ENCODE assay signal across 8 cellular contexts in genomic region chr15:92914768-92915221, GRCh38. TPM values are rescaled to one million over a fixed set of nuclear protein-coding genes. Genes with fewer than 3 reads are reported as not detected.
DNase-seq lines count a peak whose midpoint lies in the region; ATAC-seq, FAIRE-seq and TF ChIP-seq lines count a peak whose summit lies in the region.

No MANE protein-coding gene starts in this region.

- no peak overlapping the region for H3K14ac ChIP-seq in neuronal stem cell (ENCODE audit: low read length)

- no peak for FAIRE-seq in bronchial epithelial cell (lab: Jason Lieb, UNC)

- no peak overlapping the region for H2BK5ac ChIP-seq in neuronal stem cell (ENCODE audit: low read length)

- no peak overlapping the region for H2AK5ac ChIP-seq in neuronal stem cell (ENCODE audit: low read depth, low read length)

- H3K36me3 ChIP-seq in HUES6 (ENCODE audit: control insufficient read depth, insufficient read depth, low read length) (peaks cover 8% of the 10 kb centered on the region; the same call in 1 of the 2 replicates), bronchial epithelial cell (ENCODE audit: control insufficient read depth, insufficient read depth, low read length) (peaks cover 5% of the 10 kb centered on the region), neuronal stem cell (replicated peaks in 1 of 2; ENCODE audit: control insufficient read depth in 2 of 2, insufficient read depth in 2 of 2, low read length in 2 of 2) (peaks cover 3 to 92% of the 10 kb centered on the region in 2 donors)

- H3K9ac ChIP-seq in HUES6 (ENCODE audit: low read length) (peak overlapping the region; percentile 6), neuronal stem cell (ENCODE audit: low read depth, low read length, poor library complexity) (no peak overlapping the region)

- TF ChIP-seq CTCF in bronchial epithelial cell (IDR thresholded peaks at IDR 0.05; ENCODE audit: insufficient read depth, low read length, severe bottlenecking) (no peak), GM10266 (IDR thresholded peaks at IDR 0.05; ENCODE audit: control insufficient read depth, insufficient read depth, low read depth, missing control alignments) (no peak)

- no peak overlapping the region for H3K4me2 ChIP-seq in neuronal stem cell (ENCODE audit: insufficient read depth, low read length, poor library complexity, severe bottlenecking)

- no peak overlapping the region for H2AFZ ChIP-seq in neuronal stem cell (ENCODE audit: low read length)

- no peak overlapping the region for H2BK15ac ChIP-seq in neuronal stem cell (ENCODE audit: low read length)

- H3K18ac ChIP-seq in neuronal stem cell (ENCODE audit: low read length): no peak overlapping the region

- ATAC-seq in GM19463 (IDR thresholded peaks at IDR 0.05; ENCODE audit: unreplicated experiment) (peak; percentile 50), HG02885 (IDR thresholded peaks at IDR 0.05; ENCODE audit: poor library complexity, unreplicated experiment) (no peak)

- H3K9me3 ChIP-seq in HUES6 (ENCODE audit: control insufficient read depth, insufficient read depth, low read depth, low read length): no peaks in the 10 kb centered on the region
- H3K9me3 ChIP-seq in neuronal stem cell (replicated peaks in 1 of 2; ENCODE audit: control insufficient read depth in 2 of 2, insufficient read depth in 1 of 2, low read depth in 1 of 2, low read length in 2 of 2): peaks cover 0 to 14% of the 10 kb centered on the region in 2 donors

- no peak overlapping the region for H4K8ac ChIP-seq in neuronal stem cell (ENCODE audit: low read depth, low read length)

- H3K4me3 ChIP-seq in HUES6 (ENCODE audit: low read depth, low read length): no peak overlapping the region
- H3K4me3 ChIP-seq in bronchial epithelial cell (ENCODE audit: low read depth, low read length): no peak overlapping the region
- no peak overlapping the region for H3K4me3 ChIP-seq in neuronal stem cell (ENCODE audit: low read length in 2 of 2)

- no peak overlapping the region for H2BK12ac ChIP-seq in neuronal stem cell (ENCODE audit: low read length)

- H3K27ac ChIP-seq in HUES6 (ENCODE audit: low read depth, low read length): no peak overlapping the region
- peak overlapping the region; percentile 53 for H3K27ac ChIP-seq in neuronal stem cell (replicated peaks; ENCODE audit: low read length)

- no peak overlapping the region for H3K4ac ChIP-seq in neuronal stem cell (ENCODE audit: low read length)

- peaks cover 46% of the 10 kb centered on the region for H3K4me1 ChIP-seq in HUES6 (ENCODE audit: control insufficient read depth, insufficient read depth, low read length)
- peaks cover 7 to 12% of the 10 kb centered on the region in 2 donors for H3K4me1 ChIP-seq in neuronal stem cell (ENCODE audit: control insufficient read depth in 2 of 2, insufficient read depth in 1 of 2, low read depth in 1 of 2, low read length in 2 of 2)

- DNase-seq in bronchial epithelial cell (ENCODE audit: low read depth) (peak; percentile 64), neuronal stem cell (ENCODE audit: low spot score) (no peak), AG20443 (ENCODE audit: low spot score) (no peak), GM10266 (ENCODE audit: extremely low spot score) (no peak), NAMALWA (ENCODE audit: low spot score) (no peak)

- no peak overlapping the region for H3K23ac ChIP-seq in neuronal stem cell (ENCODE audit: low read depth, low read length, poor library complexity)

- no CpG with 5 or more reads among the region's 4 CpGs for WGBS in neuronal stem cell (ENCODE audit: extremely low coverage in 2 of 2, insufficient read length in 2 of 2, insufficient replicate concordance in 1 of 2), 2 donors

- H4K91ac ChIP-seq in neuronal stem cell (ENCODE audit: low read depth, low read length, poor library complexity): no peak overlapping the region

- H3K79me1 ChIP-seq in neuronal stem cell (ENCODE audit: low read depth, low read length): peaks cover 3% of the 10 kb centered on the region

- H2BK120ac ChIP-seq in neuronal stem cell (ENCODE audit: low read depth, low read length): no peak overlapping the region

- H3K27me3 ChIP-seq in HUES6 (ENCODE audit: control insufficient read depth, insufficient read depth, low read length): no peaks in the 10 kb centered on the region
- H3K27me3 ChIP-seq in bronchial epithelial cell (ENCODE audit: control insufficient read depth, insufficient read depth, low read length): no peaks in the 10 kb centered on the region
- no peaks in the 10 kb centered on the region for H3K27me3 ChIP-seq in neuronal stem cell (ENCODE audit: control insufficient read depth in 3 of 3, insufficient read depth in 3 of 3, low read depth in 1 of 3, low read length in 3 of 3)

RNA-seq across cellular contexts. Expression of gene CHD2, which starts 14.7 kb away (rescaled TPM):
- total RNA-seq in bronchial epithelial cell: 65.6 and 104 TPM in 2 replicates
- 63.3 TPM for polyA plus RNA-seq in neuronal stem cell (2013, experiment 1 of 2)
- 62.8 TPM for polyA plus RNA-seq in neuronal stem cell (2013, experiment 2 of 2)
